8 cellular contexts compared by ENCODE assay signal in genomic region chr7:5450549-5451327, GRCh38. TPM values are rescaled to one million over a fixed set of nuclear protein-coding genes. Genes with fewer than 3 reads are reported as not detected.
DNase-seq lines count a peak whose midpoint lies in the region; ATAC-seq, FAIRE-seq and TF ChIP-seq lines count a peak whose summit lies in the region.

No MANE protein-coding gene starts in this region.

- FAIRE-seq in small intestine (lab: Jason Lieb, UNC), result no peak

- H3K27me3 ChIP-seq in Panc1 (ENCODE audit: control insufficient read depth, insufficient read depth, low read length), result no peaks in the 10 kb centered on the region
- no peaks in the 10 kb centered on the region for H3K27me3 ChIP-seq in right atrium auricular region
- H3K27me3 ChIP-seq in small intestine (ENCODE audit: control insufficient read depth in 2 of 2, insufficient read depth in 2 of 2, low read length in 2 of 2), result no peaks in the 10 kb centered on the region

- peak; percentile 33 for DNase-seq in stimulated activated CD4-positive, alpha-beta T cell treated with anti-CD3 and anti-CD28 coated beads, Interleukin-12 subunit alpha, Interleukin-12 subunit beta, amount 100 ng/mL, for 4 hours
- DNase-seq in stimulated activated CD4-positive, alpha-beta T cell treated with anti-CD3 and anti-CD28 coated beads, Interleukin-1b, Interleukin-23, amount 100 ng/mL, for 48 hours, result no peak
- DNase-seq in Panc1 (ENCODE audit: low read depth, low spot score) (no peak), amniotic stem cell (lab: John Stamatoyannopoulos, UW) (peak; percentile 29), right atrium auricular region (ENCODE audit: low spot score) (no peak), small intestine (peak; percentile 42), SKM-1 (lab: John Stamatoyannopoulos, UW; ENCODE audit: unreplicated experiment) (no peak)
- no peak for DNase-seq in activated CD4-positive, CD25-positive, alpha-beta regulatory T cell (lab: John Stamatoyannopoulos, UW)

- TF ChIP-seq CTCF in Panc1 (IDR thresholded peaks at IDR 0.05), result no peak; the same call in 1 of the 2 replicates
- peak; percentile 37 to 77 for TF ChIP-seq CTCF in right atrium auricular region (IDR thresholded peaks at IDR 0.05)

- POLR2A ChIA-PET in Panc1 (lab: Charles Lee), result no interaction called here

- CTCF ChIA-PET in Panc1 (lab: Charles Lee), result interaction anchor here (0.6 to 2.4 kb wide), 11 partner anchors 9 to 334 kb away, joined by 3 to 12 read pairs (median 4); no protein-coding TSS in a partner anchor

- H3K27ac ChIP-seq in Panc1 (ENCODE audit: low read length) (0 out of 2 replicates have a peak overlapping the region, but pooled peaks have one; percentile 18), right atrium auricular region (no peak overlapping the region), small intestine (ENCODE audit: low read depth in 1 of 2, low read length in 1 of 2) (no peak overlapping the region)

- 13 to 26% (median 24%) methylated on average over 16 to 19 of the region's 19 CpGs for WGBS in small intestine, 3 donors

- H3K4me1 ChIP-seq in Panc1 (ENCODE audit: control insufficient read depth, insufficient read depth, low read length), result peaks cover 36% of the 10 kb centered on the region
- peaks cover 0 to 19% of the 10 kb centered on the region in 2 donors for H3K4me1 ChIP-seq in right atrium auricular region
- H3K4me1 ChIP-seq in small intestine (ENCODE audit: control insufficient read depth in 2 of 2, insufficient read depth in 1 of 2, low read depth in 1 of 2, low read length in 1 of 2), result no peaks in the 10 kb centered on the region

- in situ Hi-C loops in Panc1 (cut with HindIII; ENCODE audit: low pct_unique_long_range_greater_than_20kb, low sequenced_read_pairs), result no loop called here

- no TSS peak for BruUV-seq in Panc1 (replicated peaks; lab: Mats Ljungman, UMichigan)

- intact Hi-C loops in Panc1 (cut with micrococcal nuclease; ENCODE audit: unreplicated experiment), result loop anchor here (5.0 to 10.0 kb wide), 2 partner anchors 206 to 363 kb away; no protein-coding TSS in a partner anchor

- H3K36me3 ChIP-seq in Panc1 (ENCODE audit: control insufficient read depth, insufficient read depth, low read length) (no peaks in the 10 kb centered on the region), right atrium auricular region (no peaks in the 10 kb centered on the region), small intestine (ENCODE audit: control insufficient read depth in 2 of 2, insufficient read depth in 2 of 2, low read length in 2 of 2) (no peaks in the 10 kb centered on the region)

- peak; percentile 76 for ATAC-seq in Panc1

- H3K4me3 ChIP-seq in Panc1 (ENCODE audit: low read depth in 2 of 2, low read length in 2 of 2) (no peak overlapping the region), right atrium auricular region (no peak overlapping the region), small intestine (ENCODE audit: low read depth in 1 of 2, low read length in 2 of 2) (no peak overlapping the region)

- H3K9me3 ChIP-seq in Panc1 (ENCODE audit: control insufficient read depth, insufficient read depth, low read depth, low read length), result no peaks in the 10 kb centered on the region
- H3K9me3 ChIP-seq in right atrium auricular region, result no peaks in the 10 kb centered on the region
- H3K9me3 ChIP-seq in small intestine (ENCODE audit: control insufficient read depth, low read depth), result no peaks in the 10 kb centered on the region

RNA-seq across cellular contexts. Expression of gene TNRC18, which starts 27.1 kb away (rescaled TPM):
- total RNA-seq in Panc1 (2021; ENCODE audit: unreplicated experiment), result 148 TPM
- 171 TPM for polyA plus RNA-seq in Panc1 (2012; ENCODE audit: insufficient read length)
- total RNA-seq in right atrium auricular region, result 10 to 100 TPM; 32.0 to 53.6 TPM
- 10 to 100 TPM in 2 of 3 donors, 1 to 10 TPM in 1; 5.4 to 43.0 (median 15.4) TPM for polyA plus RNA-seq in small intestine

Comparison
In these comparisons a context has a peak if more than half of its experiments do, and no peak if none do; other contexts are left out.
1. DNase-seq: peak in stimulated activated CD4-positive, alpha-beta T cell treated with anti-CD3 and anti-CD28 coated beads, Interleukin-12 subunit alpha, Interleukin-12 subunit beta, amount 100 ng/mL, for 4 hours (single experiment), amniotic stem cell (single experiment) and small intestine (single experiment); none in stimulated activated CD4-positive, alpha-beta T cell treated with anti-CD3 and anti-CD28 coated beads, Interleukin-1b, Interleukin-23, amount 100 ng/mL, for 48 hours (single experiment), Panc1 (single experiment), right atrium auricular region (single experiment), SKM-1 (single experiment) and activated CD4-positive, CD25-positive, alpha-beta regulatory T cell (0 of 4).